ENCODE assay signal across 23 cellular contexts in genomic region chr12:92237262-92237661, GRCh38.
DNase-seq lines count a peak whose midpoint lies in the region; ATAC-seq and TF ChIP-seq lines count a peak whose summit lies in the region.
"Had no signal": no experiment of that assay in that cellular context is flagged by ENCODE, and none has a peak within 500 bp of the region (broad histone marks: within the 10 kb centered on the region; RNA-seq: fewer than 3 reads in every experiment).

No MANE protein-coding gene starts in this region.

- no peak for DNase-seq in activated naive CD8-positive, alpha-beta T cell treated with anti-CD3 and anti-CD28 coated beads, Interleukin-2, amount 50 U/mL, for 24 hours
- DNase-seq in WTC11 (ENCODE audit: low spot score) (no peak), nephron progenitor cell (no peak), SKM-1 (lab: John Stamatoyannopoulos, UW; ENCODE audit: unreplicated experiment) (no peak), NCI-H1436 (lab: John Stamatoyannopoulos, UW) (no peak)
- DNase-seq: COR-L47; DMS53; Kasumi-1; MV-4-11; NCI-H1105; NCI-H146; NCI-H1930; NCI-H2107; NCI-H524 treated with DMSO at 0.1 percent for 48 hours; NCI-H82; NK-92 treated with Interleukin-12 subunit alpha and Interleukin-12 subunit beta, amount 100 ng/mL, for 24 hours; PC-9; SJCRH30 had no signal

- no peak overlapping the region for H3K4me3 Mint-ChIP-seq in activated naive CD8-positive, alpha-beta T cell
- H3K4me3 Mint-ChIP-seq in activated naive CD8-positive, alpha-beta T cell treated with anti-CD3 and anti-CD28 coated beads, Interleukin-2, amount 50 U/mL, for 24 hours, result no peak overlapping the region
- H3K4me3 Mint-ChIP-seq in WTC11 (no peak overlapping the region), nephron progenitor cell (no peak overlapping the region)

- ATAC-seq in activated naive CD8-positive, alpha-beta T cell treated with anti-CD3 and anti-CD28 coated beads, Interleukin-2, amount 50 U/mL, for 24 hours, result no peak
- ATAC-seq in WTC11 (no peak), GM21529 (IDR thresholded peaks at IDR 0.05; ENCODE audit: unreplicated experiment) (no peak)
- ATAC-seq: HepG2, Right ventricle myocardium inferior, SK-N-SH treated with all-trans-retinoic acid at 6 μM for 48 hours had no signal

- H3K27ac Mint-ChIP-seq in activated naive CD8-positive, alpha-beta T cell, result peak overlapping the region; percentile 52
- no peak overlapping the region for H3K27ac Mint-ChIP-seq in activated naive CD8-positive, alpha-beta T cell treated with anti-CD3 and anti-CD28 coated beads, Interleukin-2, amount 50 U/mL, for 24 hours
- H3K27ac Mint-ChIP-seq in WTC11, result no peak overlapping the region
- H3K27ac Mint-ChIP-seq in nephron progenitor cell, result peak overlapping the region; percentile 86

- no peaks in the 10 kb centered on the region for H3K27me3 Mint-ChIP-seq in activated naive CD8-positive, alpha-beta T cell
- H3K27me3 Mint-ChIP-seq in activated naive CD8-positive, alpha-beta T cell treated with anti-CD3 and anti-CD28 coated beads, Interleukin-2, amount 50 U/mL, for 24 hours, result no peaks in the 10 kb centered on the region
- H3K27me3 Mint-ChIP-seq in WTC11 (ENCODE audit: low read depth) (no peaks in the 10 kb centered on the region), nephron progenitor cell (ENCODE audit: low read depth, poor library complexity) (no peaks in the 10 kb centered on the region)

- no peak for TF ChIP-seq CTCF in WTC11 (IDR thresholded peaks at IDR 0.05)
- TF ChIP-seq CTCF in nephron progenitor cell (IDR thresholded peaks at IDR 0.05), result no peak

- H3K36me3 Mint-ChIP-seq in activated naive CD8-positive, alpha-beta T cell, result no peaks in the 10 kb centered on the region
- H3K36me3 Mint-ChIP-seq in activated naive CD8-positive, alpha-beta T cell treated with anti-CD3 and anti-CD28 coated beads, Interleukin-2, amount 50 U/mL, for 24 hours (ENCODE audit: low read depth), result no peaks in the 10 kb centered on the region
- H3K36me3 Mint-ChIP-seq in WTC11 (no peaks in the 10 kb centered on the region), nephron progenitor cell (ENCODE audit: low read depth) (no peaks in the 10 kb centered on the region)

- no peaks in the 10 kb centered on the region for H3K9me3 Mint-ChIP-seq in activated naive CD8-positive, alpha-beta T cell (ENCODE audit: low read depth)
- no peaks in the 10 kb centered on the region for H3K9me3 Mint-ChIP-seq in activated naive CD8-positive, alpha-beta T cell treated with anti-CD3 and anti-CD28 coated beads, Interleukin-2, amount 50 U/mL, for 24 hours
- H3K9me3 Mint-ChIP-seq in WTC11 (no peaks in the 10 kb centered on the region), nephron progenitor cell (no peaks in the 10 kb centered on the region)

- CTCF ChIA-PET in WTC11 (lab: Charles Lee), result no interaction called here

- POLR2A ChIA-PET in WTC11 (lab: Charles Lee), result no interaction called here

- peaks cover 38% of the 10 kb centered on the region for H3K4me1 Mint-ChIP-seq in activated naive CD8-positive, alpha-beta T cell (ENCODE audit: low read depth)
- H3K4me1 Mint-ChIP-seq in activated naive CD8-positive, alpha-beta T cell treated with anti-CD3 and anti-CD28 coated beads, Interleukin-2, amount 50 U/mL, for 24 hours, result peaks cover 22% of the 10 kb centered on the region
- H3K4me1 Mint-ChIP-seq in WTC11 (no peaks in the 10 kb centered on the region), nephron progenitor cell (no peaks in the 10 kb centered on the region)

TF ChIP-seq in WTC11, 78 proteins besides CTCF, POLR2A, EP300 and RAD21:
- no peak for TF ChIP-seq HMGXB4 (CRISPR knock-in tag; IDR thresholded peaks at IDR 0.05)
- TF ChIP-seq ZNF396 (CRISPR knock-in tag; IDR thresholded peaks at IDR 0.05; ENCODE audit: borderline replicate concordance), result no peak
- TF ChIP-seq ZNF512 (CRISPR knock-in tag; IDR thresholded peaks at IDR 0.05; ENCODE audit: borderline replicate concordance), result peak; percentile 67; the same call in 1 of the 2 replicates
- no peak for TF ChIP-seq RELA (CRISPR knock-in tag; IDR thresholded peaks at IDR 0.05; ENCODE audit: borderline replicate concordance)
TF ChIP-seq in WTC11: peak in this region for 1.

Comparison
In these comparisons a context has a peak if more than half of its experiments do, and no peak if none do; other contexts are left out.
1. H3K27ac Mint-ChIP-seq: peak in activated naive CD8-positive, alpha-beta T cell (single experiment) and nephron progenitor cell (single experiment); none in activated naive CD8-positive, alpha-beta T cell treated with anti-CD3 and anti-CD28 coated beads, Interleukin-2, amount 50 U/mL, for 24 hours (single experiment) and WTC11 (single experiment).